In genomic region chrX:34687095-34687494, GRCh38 we compare ENCODE assay signal across 26 cellular contexts. TPM values are rescaled to one million over a fixed set of nuclear protein-coding genes. Genes with fewer than 3 reads are reported as not detected.
"Had no signal": no experiment of that assay in that cellular context is flagged by ENCODE, and none has a peak within 500 bp of the region (broad histone marks: within the 10 kb centered on the region; RNA-seq: fewer than 3 reads in every experiment).

No MANE protein-coding gene starts in this region.

- H3K36me3 ChIP-seq: ovary, right lobe of liver, sigmoid colon, stomach, suprapubic skin, tibial artery, transverse colon, upper lobe of right lung, uterus had no signal

- H3K4me3 ChIP-seq: ovary, psoas muscle, right lobe of liver, sigmoid colon, stomach, suprapubic skin, testis, tibial artery, transverse colon, upper lobe of right lung, uterus had no signal

- H3K27me3 ChIP-seq: ovary, sigmoid colon, stomach, suprapubic skin, testis, tibial artery, transverse colon, upper lobe of right lung, uterus had no signal

- ATAC-seq: naive thymus-derived CD8-positive, alpha-beta T cell; natural killer cell treated with Interleukin-12 subunit alpha and Interleukin-12 subunit beta and Interleukin-15 and Interleukin-18, amount 100 ng/mL, for 72 hours; psoas muscle; right cardiac atrium; right lobe of liver; stimulated activated effector memory CD8-positive, alpha-beta T cell treated with anti-CD3 and anti-CD28 coated beads, Interleukin-12 subunit alpha, Interleukin-12 subunit beta, amount 100 ng/mL, for 72 hours; stimulated activated naive B cell treated with anti-CD40 and anti-IgM and Interleukin-4, amounts not matched to agents 10 μg/mL and 1 μg/mL and 100 μg/mL, for 72 hours; upper lobe of right lung had no signal

- H3K9me3 ChIP-seq: ovary, psoas muscle, right lobe of liver, sigmoid colon, suprapubic skin, testis, transverse colon, upper lobe of right lung, uterus had no signal

- H3K4me1 ChIP-seq: parathyroid adenoma, psoas muscle, right lobe of liver, sigmoid colon, stomach, suprapubic skin, testis, tibial artery, transverse colon, upper lobe of right lung, uterus had no signal

- DNase-seq: naive thymus-derived CD8-positive, alpha-beta T cell; nephron progenitor cell; occipital lobe; ovary; posterior cingulate gyrus; psoas muscle; right cardiac atrium; right lobe of liver; sigmoid colon; small intestine; stimulated activated CD4-positive, alpha-beta T cell treated with anti-CD3 and anti-CD28 coated beads, Interleukin-15, amount 100 ng/mL, for 24 hours; stimulated activated CD4-positive, alpha-beta T cell treated with anti-CD3 and anti-CD28 coated beads, Interleukin-2, amount 100 ng/mL, for 24 hours; stimulated activated CD4-positive, alpha-beta T cell treated with anti-CD3 and anti-CD28 coated beads, Interleukin-2, amount 100 ng/mL, for 48 hours; stimulated activated CD4-positive, alpha-beta T cell treated with anti-CD3 and anti-CD28 coated beads, Interleukin-4, amount 100 ng/mL, for 24 hours; stimulated activated naive B cell treated with anti-CD40 and anti-IgM and Interleukin-4, amounts not matched to agents 10 μg/mL and 1 μg/mL and 100 μg/mL, for 72 hours; stimulated activated naive CD4-positive, alpha-beta T cell treated with Interleukin-2 at 50 U/mL for 16 hours; stomach; testis; tibial artery; transverse colon; upper lobe of right lung; uterus had no signal

- H2AFZ ChIP-seq: parathyroid adenoma had no signal

- H3K27ac ChIP-seq: ovary, parathyroid adenoma, psoas muscle, right lobe of liver, sigmoid colon, stomach, suprapubic skin, testis, tibial artery, transverse colon, upper lobe of right lung, uterus had no signal

- FAIRE-seq: small intestine had no signal

- H3K9ac ChIP-seq: parathyroid adenoma had no signal

RNA-seq across cellular contexts. Expression of gene TMEM47, which starts 30.0 kb away (rescaled TPM):
- total RNA-seq: naive thymus-derived CD8-positive, alpha-beta T cell; natural killer cell treated with Interleukin-12 subunit alpha and Interleukin-12 subunit beta and Interleukin-15 and Interleukin-18, amount 100 ng/mL, for 72 hours had no signal
- polyA plus RNA-seq: naive thymus-derived CD8-positive, alpha-beta T cell had no signal
